In the genomic region with DNA sequence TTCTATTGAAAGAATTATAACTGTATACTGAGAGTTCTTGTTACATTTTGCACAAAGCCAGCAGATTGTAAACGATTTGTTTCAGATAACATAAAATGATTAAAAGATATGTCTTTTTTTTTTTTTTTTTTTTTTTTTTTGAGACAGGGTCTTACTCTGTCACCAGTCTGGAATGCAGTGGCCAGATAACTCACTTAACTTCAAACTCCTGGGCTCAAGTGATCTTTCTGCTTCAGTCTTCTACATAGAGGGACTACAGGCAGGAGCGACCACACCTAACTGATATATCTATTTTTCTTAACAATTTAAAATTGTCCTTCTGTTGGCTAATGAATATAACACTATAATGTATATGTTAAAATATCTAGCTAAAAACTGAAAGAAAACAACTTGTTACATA, we compare ENCODE assay signal across 1 cellular context.
TF ChIP-seq lines count a peak whose summit lies in the region.

No MANE protein-coding gene starts in this region.

TF ChIP-seq in IMR-90, 13 proteins besides CTCF, POLR2A, EP300 and RAD21 (continued from another document):
- no peak for TF ChIP-seq BHLHE40 (IDR thresholded peaks at IDR 0.05; ENCODE audit: low read depth, low read length)
- TF ChIP-seq CEBPB (IDR thresholded peaks at IDR 0.05; ENCODE audit: low read depth, low read length) = no peak
- no peak for TF ChIP-seq CHD1 (IDR thresholded peaks at IDR 0.05; ENCODE audit: low read depth, low read length)
